ENCODE assay signal across 23 cellular contexts in genomic region chr10:25492680-25493079, GRCh38.
DNase-seq lines count a peak whose midpoint lies in the region; ATAC-seq and TF ChIP-seq lines count a peak whose summit lies in the region.
"Had no signal": no experiment of that assay in that cellular context is flagged by ENCODE, and none has a peak within 500 bp of the region (broad histone marks: within the 10 kb centered on the region; RNA-seq: fewer than 3 reads in every experiment).

No MANE protein-coding gene starts in this region.

- H3K4me3 ChIP-seq in cardiac muscle cell (no peak overlapping the region), heart right ventricle (no peak overlapping the region), adrenal gland (no peak overlapping the region), hepatocyte (no peak overlapping the region), smooth muscle cell (no peak overlapping the region)
- H3K4me3 ChIP-seq: ascending aorta, esophagus squamous epithelium, heart left ventricle, SJSA1, thoracic aorta had no signal

- H3K27ac Mint-ChIP-seq in nephron progenitor cell (no peak overlapping the region), immature natural killer cell (no peak overlapping the region)
- H3K27ac Mint-ChIP-seq: activated CD4-positive, alpha-beta T cell treated with anti-CD3 and anti-CD28 coated beads, Interleukin-2, amount 10 ng/mL, durations not matched to agents 7 days and 5 days; activated naive CD8-positive, alpha-beta T cell; stimulated activated naive CD8-positive, alpha-beta T cell treated with anti-CD3 and anti-CD28 coated beads, Interleukin-15, amount 100 ng/mL, for 72 hours had no signal

- H3K36me3 ChIP-seq in cardiac muscle cell, result no peaks in the 10 kb centered on the region
- H3K36me3 ChIP-seq in heart right ventricle, result no peaks in the 10 kb centered on the region
- no peaks in the 10 kb centered on the region for H3K36me3 ChIP-seq in adrenal gland (replicated peaks in 1 of 2)
- no peaks in the 10 kb centered on the region for H3K36me3 ChIP-seq in hepatocyte (replicated peaks; ENCODE audit: insufficient read depth, low read depth)
- no peaks in the 10 kb centered on the region for H3K36me3 ChIP-seq in smooth muscle cell (ENCODE audit: low read depth)
- H3K36me3 ChIP-seq: ascending aorta, esophagus squamous epithelium, heart left ventricle, SJSA1, thoracic aorta had no signal

- H3K27ac ChIP-seq in cardiac muscle cell (peak overlapping the region; percentile 85), heart right ventricle (no peak overlapping the region), adrenal gland (peak overlapping the region in 3 of 5 donors; percentile 27 to 36 (median 32)), hepatocyte (peak overlapping the region; percentile 66), smooth muscle cell (ENCODE audit: low read depth) (peak overlapping the region; percentile 93)
- H3K27ac ChIP-seq: ascending aorta, thoracic aorta had no signal

- H3K79me2 ChIP-seq in hepatocyte, result no peaks in the 10 kb centered on the region
- H3K79me2 ChIP-seq in smooth muscle cell (ENCODE audit: low read depth), result no peaks in the 10 kb centered on the region

- peak overlapping the region; percentile 36 for H3K4me2 ChIP-seq in hepatocyte
- peak overlapping the region; percentile 73 for H3K4me2 ChIP-seq in smooth muscle cell

- H3K9me3 Mint-ChIP-seq in nephron progenitor cell (no peaks in the 10 kb centered on the region), immature natural killer cell (peaks cover 0 to 12% (median 4%) of the 10 kb centered on the region in 6 donors)

- no peaks in the 10 kb centered on the region for H3K36me3 Mint-ChIP-seq in nephron progenitor cell (ENCODE audit: low read depth)
- H3K36me3 Mint-ChIP-seq in immature natural killer cell, result no peaks in the 10 kb centered on the region
- H3K36me3 Mint-ChIP-seq: activated naive CD8-positive, alpha-beta T cell had no signal

- H3K4me1 Mint-ChIP-seq in nephron progenitor cell (peaks cover 5% of the 10 kb centered on the region), immature natural killer cell (no peaks in the 10 kb centered on the region)
- H3K4me1 Mint-ChIP-seq: activated CD4-positive, alpha-beta T cell treated with anti-CD3 and anti-CD28 coated beads, Interleukin-2, amount 10 ng/mL, durations not matched to agents 7 days and 5 days; stimulated activated naive CD8-positive, alpha-beta T cell treated with anti-CD3 and anti-CD28 coated beads, Interleukin-15, amount 100 ng/mL, for 72 hours had no signal

- DNase-seq in cardiac muscle cell (ENCODE audit: low read depth in 1 of 2, low spot score in 1 of 2) (no peak), heart right ventricle (no peak), adrenal gland (no peak), hepatocyte (ENCODE audit: low spot score) (no peak), smooth muscle cell (lab: John Stamatoyannopoulos, UW; ENCODE audit: unreplicated experiment) (no peak), nephron progenitor cell (no peak), NCI-H1105 treated with DMSO at 0.1 percent for 48 hours (lab: John Stamatoyannopoulos, UW) (no peak), immature natural killer cell (no peak)
- DNase-seq: activated CD4-positive, alpha-beta T cell treated with anti-CD3 and anti-CD28 coated beads, Interleukin-2, amount 10 ng/mL, durations not matched to agents 7 days and 5 days; activated effector memory CD4-positive, alpha-beta T cell treated with Interleukin-2 at 50 U/mL for 16 hours; central memory CD4-positive, alpha-beta T cell; esophagus squamous epithelium; NCI-H2107; right cardiac atrium; RPMI8226; stimulated activated naive CD8-positive, alpha-beta T cell treated with anti-CD3 and anti-CD28 coated beads, Interleukin-15, amount 100 ng/mL, for 72 hours; T-helper 1 cell had no signal

- peak overlapping the region; percentile 56 for H3K9ac ChIP-seq in smooth muscle cell (ENCODE audit: low read depth)

- ATAC-seq in heart right ventricle, result no peak
- ATAC-seq: stimulated activated naive CD8-positive, alpha-beta T cell treated with anti-CD3 and anti-CD28 coated beads, Interleukin-15, amount 100 ng/mL, for 72 hours had no signal

- H3K9me3 ChIP-seq in cardiac muscle cell (ENCODE audit: low read depth), result no peaks in the 10 kb centered on the region
- H3K9me3 ChIP-seq in heart right ventricle, result no peaks in the 10 kb centered on the region
- no peaks in the 10 kb centered on the region for H3K9me3 ChIP-seq in adrenal gland (replicated peaks in 1 of 3)
- no peaks in the 10 kb centered on the region for H3K9me3 ChIP-seq in hepatocyte (ENCODE audit: low read depth)
- no peaks in the 10 kb centered on the region for H3K9me3 ChIP-seq in smooth muscle cell (replicated peaks; ENCODE audit: low read depth)
- H3K9me3 ChIP-seq: ascending aorta, esophagus squamous epithelium, heart left ventricle, SJSA1, thoracic aorta had no signal

- H3K27me3 ChIP-seq in cardiac muscle cell (no peaks in the 10 kb centered on the region), heart right ventricle (peaks cover 0 to 3% (median 0%) of the 10 kb centered on the region in 7 donors), adrenal gland (no peaks in the 10 kb centered on the region), hepatocyte (no peaks in the 10 kb centered on the region), smooth muscle cell (ENCODE audit: low read depth) (no peaks in the 10 kb centered on the region)
- H3K27me3 ChIP-seq: ascending aorta, esophagus squamous epithelium, heart left ventricle had no signal

- H2AFZ ChIP-seq in hepatocyte, result no peak overlapping the region
- H2AFZ ChIP-seq in smooth muscle cell (ENCODE audit: low read depth), result no peak overlapping the region

- H3K9me2 ChIP-seq in hepatocyte (replicated peaks; ENCODE audit: insufficient read depth), result no peaks in the 10 kb centered on the region

- H3K27me3 Mint-ChIP-seq in nephron progenitor cell (ENCODE audit: low read depth, poor library complexity) (no peaks in the 10 kb centered on the region), immature natural killer cell (ENCODE audit: low read depth in 3 of 3) (peaks cover 0 to 2% (median 2%) of the 10 kb centered on the region in 3 donors)
- H3K27me3 Mint-ChIP-seq: activated CD4-positive, alpha-beta T cell treated with anti-CD3 and anti-CD28 coated beads, Interleukin-2, amount 10 ng/mL, durations not matched to agents 7 days and 5 days; activated naive CD8-positive, alpha-beta T cell; stimulated activated naive CD8-positive, alpha-beta T cell treated with anti-CD3 and anti-CD28 coated beads, Interleukin-15, amount 100 ng/mL, for 72 hours had no signal

- peaks cover 8% of the 10 kb centered on the region for H3F3A ChIP-seq in smooth muscle cell (ENCODE audit: low read depth)

- TF ChIP-seq POLR2A in adrenal gland (IDR thresholded peaks at IDR 0.05), result no peak

- no peaks in the 10 kb centered on the region for H4K20me1 ChIP-seq in hepatocyte (ENCODE audit: insufficient read depth, poor library complexity, severe bottlenecking)
- H4K20me1 ChIP-seq in smooth muscle cell (ENCODE audit: low read depth), result no peaks in the 10 kb centered on the region

- H3K4me1 ChIP-seq in cardiac muscle cell (ENCODE audit: low read depth) (peaks cover 45% of the 10 kb centered on the region), heart right ventricle (peaks cover 0 to 11% (median 0%) of the 10 kb centered on the region in 9 donors), adrenal gland (replicated peaks in 1 of 2) (peaks cover 0 to 9% of the 10 kb centered on the region in 2 donors), hepatocyte (ENCODE audit: insufficient read depth) (peaks cover 11% of the 10 kb centered on the region), smooth muscle cell (ENCODE audit: low read depth) (peaks cover 29% of the 10 kb centered on the region)
- H3K4me1 ChIP-seq: ascending aorta, heart left ventricle had no signal

- TF ChIP-seq CTCF in cardiac muscle cell (IDR thresholded peaks at IDR 0.05; ENCODE audit: low read depth, low read length) (no peak), heart right ventricle (IDR thresholded peaks at IDR 0.05) (no peak), adrenal gland (IDR thresholded peaks at IDR 0.05) (no peak), hepatocyte (IDR thresholded peaks at IDR 0.05; ENCODE audit: poor library complexity) (no peak), smooth muscle cell (IDR thresholded peaks at IDR 0.05; ENCODE audit: borderline replicate concordance, insufficient read depth, poor library complexity, severe bottlenecking) (no peak), nephron progenitor cell (IDR thresholded peaks at IDR 0.05) (no peak)

- H3K4me3 Mint-ChIP-seq in nephron progenitor cell, result no peak overlapping the region
- no peak overlapping the region for H3K4me3 Mint-ChIP-seq in immature natural killer cell
- H3K4me3 Mint-ChIP-seq: activated CD4-positive, alpha-beta T cell treated with anti-CD3 and anti-CD28 coated beads, Interleukin-2, amount 10 ng/mL, durations not matched to agents 7 days and 5 days; activated naive CD8-positive, alpha-beta T cell; neural crest cell; stimulated activated naive CD8-positive, alpha-beta T cell treated with anti-CD3 and anti-CD28 coated beads, Interleukin-15, amount 100 ng/mL, for 72 hours had no signal

- intact Hi-C loops in heart right ventricle (cut with DNase I), result no loop called here
- intact Hi-C loops in adrenal gland (cut with DNase I), result no loop called here

Comparison
In these comparisons a context has a peak if more than half of its experiments do, and no peak if none do; other contexts are left out.
1. H3K27ac ChIP-seq: peak in cardiac muscle cell (single experiment), adrenal gland (3 of 5), hepatocyte (single experiment) and smooth muscle cell (single experiment); none in heart right ventricle (0 of 10).